ENCODE assay signal across 8 cellular contexts in genomic region chr20:10553326-10553984, GRCh38.
DNase-seq lines count a peak whose midpoint lies in the region; ATAC-seq and TF ChIP-seq lines count a peak whose summit lies in the region.

No MANE protein-coding gene starts in this region.

- H3K27me3 ChIP-seq in MM.1S (replicated peaks; ENCODE audit: insufficient read depth, low read length) (no peaks in the 10 kb centered on the region), liver (ENCODE audit: control insufficient read depth in 4 of 4, insufficient read depth in 4 of 4, low read length in 3 of 4) (no peaks in the 10 kb centered on the region)

- no peak overlapping the region for H3K4me3 ChIP-seq in MM.1S (ENCODE audit: low read length)
- H3K4me3 ChIP-seq in liver (ENCODE audit: low read depth in 1 of 3, low read length in 3 of 3): no peak overlapping the region

- no peaks in the 10 kb centered on the region for H3K27me3 Mint-ChIP-seq in chondrocyte (ENCODE audit: low read depth)

- no peak overlapping the region for H3K4me3 Mint-ChIP-seq in chondrocyte (ENCODE audit: unreplicated experiment)
- no peak overlapping the region for H3K4me3 Mint-ChIP-seq in stimulated activated effector memory CD8-positive, alpha-beta T cell treated with anti-CD3 and anti-CD28 coated beads, Interleukin-12 subunit alpha, Interleukin-12 subunit beta, amount 100 ng/mL, for 72 hours

- H3K27ac Mint-ChIP-seq in chondrocyte (ENCODE audit: unreplicated experiment): no peak overlapping the region
- H3K27ac Mint-ChIP-seq in stimulated activated effector memory CD8-positive, alpha-beta T cell treated with anti-CD3 and anti-CD28 coated beads, Interleukin-12 subunit alpha, Interleukin-12 subunit beta, amount 100 ng/mL, for 72 hours: no peak overlapping the region

- DNase-seq in DMS53 treated with DMSO at 0.1 percent for 48 hours (lab: John Stamatoyannopoulos, UW; ENCODE audit: unreplicated experiment) (peak; percentile 68), MM.1S (peak; percentile 67), SK-N-DZ (ENCODE audit: low spot score) (peak; percentile 65), chondrocyte (ENCODE audit: low spot score) (no peak)
- peak in 1 of 2 donors; percentile 56 for DNase-seq in stimulated activated effector memory CD8-positive, alpha-beta T cell treated with anti-CD3 and anti-CD28 coated beads, Interleukin-12 subunit alpha, Interleukin-12 subunit beta, amount 100 ng/mL, for 72 hours (ENCODE audit: low spot score in 2 of 2)

- H3K79me2 ChIP-seq in MM.1S (ENCODE audit: low read length): no peaks in the 10 kb centered on the region

- H4K20me1 ChIP-seq in MM.1S (ENCODE audit: insufficient read depth, low read length): no peaks in the 10 kb centered on the region

- no peaks in the 10 kb centered on the region for H3K9me3 Mint-ChIP-seq in chondrocyte (ENCODE audit: low read depth)
- no peaks in the 10 kb centered on the region for H3K9me3 Mint-ChIP-seq in stimulated activated effector memory CD8-positive, alpha-beta T cell treated with anti-CD3 and anti-CD28 coated beads, Interleukin-12 subunit alpha, Interleukin-12 subunit beta, amount 100 ng/mL, for 72 hours

- 41% methylated on average over 5 of the region's 5 CpGs for WGBS in liver

- peak; percentile 77 for TF ChIP-seq CTCF in MM.1S (IDR thresholded peaks at IDR 0.05; ENCODE audit: low read length)
- TF ChIP-seq CTCF in chondrocyte (IDR thresholded peaks at IDR 0.05): peak; percentile 93
- TF ChIP-seq CTCF in liver (IDR thresholded peaks at IDR 0.05; ENCODE audit: low read depth, low read length, missing input control): peak; percentile 84

- no peak overlapping the region for H2AFZ ChIP-seq in MM.1S (ENCODE audit: low read length)

- H3K27ac ChIP-seq in MM.1S (ENCODE audit: low read length) (no peak overlapping the region), liver (ENCODE audit: low read depth in 1 of 2, low read length in 2 of 2) (no peak overlapping the region)

- H3K4me1 ChIP-seq in MM.1S (ENCODE audit: low read length): no peaks in the 10 kb centered on the region
- H3K4me1 ChIP-seq in liver (ENCODE audit: control insufficient read depth in 4 of 4, insufficient read depth in 4 of 4, low read length in 3 of 4): no peaks in the 10 kb centered on the region

- no peaks in the 10 kb centered on the region for H3K9me2 ChIP-seq in MM.1S (replicated peaks; ENCODE audit: insufficient read depth, low read length)

- H3K4me2 ChIP-seq in MM.1S (ENCODE audit: low read depth, low read length): no peak overlapping the region

- peaks cover 79% of the 10 kb centered on the region for H3K4me1 Mint-ChIP-seq in chondrocyte (ENCODE audit: low read depth)
- H3K4me1 Mint-ChIP-seq in stimulated activated effector memory CD8-positive, alpha-beta T cell treated with anti-CD3 and anti-CD28 coated beads, Interleukin-12 subunit alpha, Interleukin-12 subunit beta, amount 100 ng/mL, for 72 hours: peaks cover 27% of the 10 kb centered on the region

- H3K9ac ChIP-seq in MM.1S (ENCODE audit: low read length) (no peak overlapping the region), liver (ENCODE audit: low read depth in 1 of 2, low read length in 2 of 2) (no peak overlapping the region)

- H3F3A ChIP-seq in MM.1S (ENCODE audit: insufficient read depth, low read length): no peaks in the 10 kb centered on the region

- no peaks in the 10 kb centered on the region for H3K36me3 Mint-ChIP-seq in chondrocyte (ENCODE audit: low read depth)
- no peaks in the 10 kb centered on the region for H3K36me3 Mint-ChIP-seq in stimulated activated effector memory CD8-positive, alpha-beta T cell treated with anti-CD3 and anti-CD28 coated beads, Interleukin-12 subunit alpha, Interleukin-12 subunit beta, amount 100 ng/mL, for 72 hours

- peak; percentile 88 to 94 for TF ChIP-seq RAD21 in liver (IDR thresholded peaks at IDR 0.05)

- H3K9me3 ChIP-seq in MM.1S (replicated peaks; ENCODE audit: insufficient read depth, low read length): no peaks in the 10 kb centered on the region
- H3K9me3 ChIP-seq in liver (ENCODE audit: control insufficient read depth in 4 of 4, low read length in 3 of 4): no peaks in the 10 kb centered on the region

- ATAC-seq in GM21717 (IDR thresholded peaks at IDR 0.05; ENCODE audit: unreplicated experiment) (peak; percentile 53), GM21528 (IDR thresholded peaks at IDR 0.05; ENCODE audit: low FRiP score, unreplicated experiment) (no peak)
- ATAC-seq in stimulated activated effector memory CD8-positive, alpha-beta T cell treated with anti-CD3 and anti-CD28 coated beads, Interleukin-12 subunit alpha, Interleukin-12 subunit beta, amount 100 ng/mL, for 72 hours: peak; percentile 62

- no peaks in the 10 kb centered on the region for H3K36me3 ChIP-seq in MM.1S (replicated peaks; ENCODE audit: insufficient read depth, low read length)
- H3K36me3 ChIP-seq in liver (ENCODE audit: control insufficient read depth in 4 of 4, insufficient read depth in 3 of 4, low read depth in 1 of 4, low read length in 3 of 4): no peaks in the 10 kb centered on the region

TF ChIP-seq in liver, 16 proteins besides CTCF, POLR2A, EP300 and RAD21:
- TF ChIP-seq ZBTB33 (IDR thresholded peaks at IDR 0.05): no peak
- no peak for TF ChIP-seq YY1 (IDR thresholded peaks at IDR 0.05)
- TF ChIP-seq HNF4G (IDR thresholded peaks at IDR 0.05): no peak
- no peak for TF ChIP-seq JUND (IDR thresholded peaks at IDR 0.05)
- TF ChIP-seq HNF4A (conservative IDR thresholded peaks at IDR 0.05): peak in 1 of 2 donors; percentile 7
- no peak for TF ChIP-seq EGR1 (IDR thresholded peaks at IDR 0.05; ENCODE audit: low read depth in 2 of 2)
